Comparison of ENCODE assay signal across 1 cellular context in genomic region chr13:95378603-95379002, GRCh38.
A peak's percentile ranks its signal among the peaks of the same experiment; 100 is the strongest.
TF ChIP-seq lines count a peak whose summit lies in the region.

No MANE protein-coding gene starts in this region.

TF ChIP-seq in HepG2, 621 proteins besides CTCF, POLR2A, EP300 and RAD21:
- TF ChIP-seq CREBL2 (CRISPR knock-in tag; IDR thresholded peaks at IDR 0.05; ENCODE audit: borderline replicate concordance): no peak
- 0 out of 2 replicates have a peak, but pooled peaks have one; percentile 15 for TF ChIP-seq CEBPB (IDR thresholded peaks at IDR 0.05; ENCODE audit: borderline replicate concordance, low read depth, low read length)
- TF ChIP-seq ZNF552 (CRISPR knock-in tag; IDR thresholded peaks at IDR 0.05; ENCODE audit: borderline replicate concordance): no peak
